ENCODE assay signal across 1 cellular context in genomic region chr6:33248643-33248931, GRCh38.
TF ChIP-seq lines count a peak whose summit lies in the region.

No MANE protein-coding gene starts in this region.

TF ChIP-seq in K562, 482 proteins besides CTCF, POLR2A, EP300 and RAD21 (continues in another document):
- TF ChIP-seq ZSCAN29 (IDR thresholded peaks at IDR 0.05) (no peak), ZNF609 (CRISPR knock-in tag; IDR thresholded peaks at IDR 0.05; ENCODE audit: borderline replicate concordance) (no peak), ZNF507 (tag; conservative IDR thresholded peaks at IDR 0.05) (no peak), CSDE1 (IDR thresholded peaks at IDR 0.05) (no peak), ZNF121 (CRISPR knock-in tag; conservative IDR thresholded peaks at IDR 0.05) (no peak), ZNF707 (CRISPR knock-in tag; conservative IDR thresholded peaks at IDR 0.05) (no peak), ZNF24 (IDR thresholded peaks at IDR 0.05) (no peak), FOXO4 (CRISPR knock-in tag; IDR thresholded peaks at IDR 0.05) (no peak), HDGF (IDR thresholded peaks at IDR 0.05) (peak; percentile 16; the same call in 1 of the 2 replicates), ZNF445 (CRISPR knock-in tag; IDR thresholded peaks at IDR 0.05; ENCODE audit: low read depth) (no peak), PCBP2 (IDR thresholded peaks at IDR 0.05; ENCODE audit: low read depth, low read length, poor library complexity, severe bottlenecking) (no peak), SNAPC5 (CRISPR knock-in tag; IDR thresholded peaks at IDR 0.05) (no peak), BCOR (IDR thresholded peaks at IDR 0.05) (no peak), CEBPZ (IDR thresholded peaks at IDR 0.05; ENCODE audit: borderline replicate concordance, low read depth, low read length) (no peak), MLX (CRISPR knock-in tag; conservative IDR thresholded peaks at IDR 0.05) (no peak), TSC22D4 (tag; IDR thresholded peaks at IDR 0.05) (no peak), PCBP1 (IDR thresholded peaks at IDR 0.05; ENCODE audit: low read depth, low read length, poor library complexity, severe bottlenecking) (no peak), L3MBTL2 (IDR thresholded peaks at IDR 0.05) (peak; percentile 51; the same call in 1 of the 2 replicates), ZNF583 (CRISPR knock-in tag; IDR thresholded peaks at IDR 0.05) (no peak), NFRKB (IDR thresholded peaks at IDR 0.05; ENCODE audit: low read depth) (peak; percentile 81), FOXA3 (CRISPR knock-in tag; conservative IDR thresholded peaks at IDR 0.05 in 1 of 2, IDR thresholded peaks at IDR 0.05 in 1 of 2) (no peak), SPI1 (IDR thresholded peaks at IDR 0.05; ENCODE audit: borderline replicate concordance, low read depth, low read length) (no peak), SREBF2 (CRISPR knock-in tag; IDR thresholded peaks at IDR 0.05) (no peak), GTF2E2 (tag; IDR thresholded peaks at IDR 0.05) (0 out of 2 replicates have a peak, but pooled peaks have one; percentile 4), EGR1 (conservative IDR thresholded peaks at IDR 0.05) (no peak), LCOR (CRISPR knock-in tag; IDR thresholded peaks at IDR 0.05) (no peak; the same call in 1 of the 2 replicates), NR0B1 (IDR thresholded peaks at IDR 0.05; ENCODE audit: partially characterized antibody) (no peak), ZKSCAN8 (CRISPR knock-in tag; IDR thresholded peaks at IDR 0.05) (no peak), SMAD4 (CRISPR knock-in tag; conservative IDR thresholded peaks at IDR 0.05) (0 out of 2 replicates have a peak, but pooled peaks have one; percentile 69), FOXK2 (conservative IDR thresholded peaks at IDR 0.05 in 1 of 2, IDR thresholded peaks at IDR 0.05 in 1 of 2; ENCODE audit: low read depth in 2 of 2) (peak in 1 of 2 experiments; percentile 7; a peak in 1 of 4 replicates), JUND (IDR thresholded peaks at IDR 0.05; ENCODE audit: borderline replicate concordance, low read depth, low read length) (no peak), JUND (tag; IDR thresholded peaks at IDR 0.05; ENCODE audit: borderline replicate concordance, low read depth, low read length) (no peak), FOXP1 (CRISPR knock-in tag; IDR thresholded peaks at IDR 0.05) (no peak), ZNF3 (CRISPR knock-in tag; IDR thresholded peaks at IDR 0.05) (no peak), ZNF76 (CRISPR knock-in tag; IDR thresholded peaks at IDR 0.05; ENCODE audit: borderline replicate concordance) (no peak), ZSCAN32 (CRISPR knock-in tag; IDR thresholded peaks at IDR 0.05) (no peak), NR1H2 (CRISPR knock-in tag; IDR thresholded peaks at IDR 0.05) (0 out of 2 replicates have a peak, but pooled peaks have one; percentile 12), HDAC6 (IDR thresholded peaks at IDR 0.05; ENCODE audit: low read depth, low read length) (no peak), CTCFL (IDR thresholded peaks at IDR 0.05; ENCODE audit: borderline replicate concordance, insufficient read depth, low read depth, low read length, poor library complexity, severe bottlenecking) (no peak), SNRNP70 (optimal IDR thresholded peaks at IDR 0.05; ENCODE audit: low read depth, low read length) (no peak), BACH1 (tag; IDR thresholded peaks at IDR 0.05) (no peak), ZFPM2 (CRISPR knock-in tag; IDR thresholded peaks at IDR 0.05) (no peak), USF1 (CRISPR knock-in tag; IDR thresholded peaks at IDR 0.05) (no peak), EWSR1 (IDR thresholded peaks at IDR 0.05; ENCODE audit: borderline replicate concordance, low read depth, partially characterized antibody) (no peak)
- TF ChIP-seq, protein P1, sequence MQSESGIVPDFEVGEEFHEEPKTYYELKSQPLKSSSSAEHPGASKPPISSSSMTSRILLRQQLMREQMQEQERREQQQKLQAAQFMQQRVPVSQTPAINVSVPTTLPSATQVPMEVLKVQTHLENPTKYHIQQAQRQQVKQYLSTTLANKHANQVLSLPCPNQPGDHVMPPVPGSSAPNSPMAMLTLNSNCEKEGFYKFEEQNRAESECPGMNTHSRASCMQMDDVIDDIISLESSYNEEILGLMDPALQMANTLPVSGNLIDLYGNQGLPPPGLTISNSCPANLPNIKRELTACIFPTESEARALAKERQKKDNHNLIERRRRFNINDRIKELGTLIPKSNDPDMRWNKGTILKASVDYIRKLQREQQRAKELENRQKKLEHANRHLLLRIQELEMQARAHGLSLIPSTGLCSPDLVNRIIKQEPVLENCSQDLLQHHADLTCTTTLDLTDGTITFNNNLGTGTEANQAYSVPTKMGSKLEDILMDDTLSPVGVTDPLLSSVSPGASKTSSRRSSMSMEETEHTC (IDR thresholded peaks at IDR 0.05) = no peak
- TF ChIP-seq, protein P2, sequence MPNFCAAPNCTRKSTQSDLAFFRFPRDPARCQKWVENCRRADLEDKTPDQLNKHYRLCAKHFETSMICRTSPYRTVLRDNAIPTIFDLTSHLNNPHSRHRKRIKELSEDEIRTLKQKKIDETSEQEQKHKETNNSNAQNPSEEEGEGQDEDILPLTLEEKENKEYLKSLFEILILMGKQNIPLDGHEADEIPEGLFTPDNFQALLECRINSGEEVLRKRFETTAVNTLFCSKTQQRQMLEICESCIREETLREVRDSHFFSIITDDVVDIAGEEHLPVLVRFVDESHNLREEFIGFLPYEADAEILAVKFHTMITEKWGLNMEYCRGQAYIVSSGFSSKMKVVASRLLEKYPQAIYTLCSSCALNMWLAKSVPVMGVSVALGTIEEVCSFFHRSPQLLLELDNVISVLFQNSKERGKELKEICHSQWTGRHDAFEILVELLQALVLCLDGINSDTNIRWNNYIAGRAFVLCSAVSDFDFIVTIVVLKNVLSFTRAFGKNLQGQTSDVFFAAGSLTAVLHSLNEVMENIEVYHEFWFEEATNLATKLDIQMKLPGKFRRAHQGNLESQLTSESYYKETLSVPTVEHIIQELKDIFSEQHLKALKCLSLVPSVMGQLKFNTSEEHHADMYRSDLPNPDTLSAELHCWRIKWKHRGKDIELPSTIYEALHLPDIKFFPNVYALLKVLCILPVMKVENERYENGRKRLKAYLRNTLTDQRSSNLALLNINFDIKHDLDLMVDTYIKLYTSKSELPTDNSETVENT (CRISPR knock-in tag; IDR thresholded peaks at IDR 0.05) = no peak
- TF ChIP-seq, protein P3, sequence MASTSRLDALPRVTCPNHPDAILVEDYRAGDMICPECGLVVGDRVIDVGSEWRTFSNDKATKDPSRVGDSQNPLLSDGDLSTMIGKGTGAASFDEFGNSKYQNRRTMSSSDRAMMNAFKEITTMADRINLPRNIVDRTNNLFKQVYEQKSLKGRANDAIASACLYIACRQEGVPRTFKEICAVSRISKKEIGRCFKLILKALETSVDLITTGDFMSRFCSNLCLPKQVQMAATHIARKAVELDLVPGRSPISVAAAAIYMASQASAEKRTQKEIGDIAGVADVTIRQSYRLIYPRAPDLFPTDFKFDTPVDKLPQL (IDR thresholded peaks at IDR 0.05; ENCODE audit: extremely low read depth, insufficient read length) = no peak
